Comparison of ENCODE assay signal across 8 cellular contexts in the genomic region with DNA sequence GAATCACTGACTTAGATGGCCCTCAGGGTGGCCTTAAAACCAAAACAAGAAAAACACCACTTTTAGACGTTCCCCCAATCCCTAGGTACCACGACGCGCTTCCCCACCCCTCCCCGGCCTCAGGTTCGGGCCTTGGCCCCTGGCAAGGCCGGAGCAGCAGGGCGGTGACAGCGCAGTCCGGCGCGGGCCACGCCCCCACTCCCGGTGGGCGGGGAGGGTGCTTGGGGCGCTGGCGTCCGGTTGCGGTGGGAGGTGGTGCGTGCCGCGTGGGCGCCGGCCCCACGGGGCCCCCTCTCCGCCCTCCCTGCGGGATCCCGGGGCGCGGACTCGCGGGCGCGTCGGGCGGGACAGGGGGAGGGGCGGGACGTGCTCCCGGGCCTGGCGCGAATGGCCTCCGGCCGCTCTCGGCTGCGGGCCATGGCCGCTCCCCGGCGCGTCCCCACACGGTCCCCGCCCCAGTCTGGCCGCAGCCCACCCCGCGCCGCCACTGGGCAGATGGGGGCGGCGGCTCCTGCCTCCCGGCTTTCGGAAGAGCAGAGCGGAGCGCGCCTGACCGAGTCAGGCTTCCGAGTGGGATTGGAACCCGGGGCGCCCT. TPM values are rescaled to one million over a fixed set of nuclear protein-coding genes. Genes with fewer than 3 reads are reported as not detected.
DNase-seq lines count a peak whose midpoint lies in the region; ATAC-seq and TF ChIP-seq lines count a peak whose summit lies in the region.

No MANE protein-coding gene starts in this region.

- DNase-seq in NT2/D1 (ENCODE audit: low read depth, low spot score) (no peak), esophagus muscularis mucosa (ENCODE audit: extremely low spot score) (no peak), NAMALWA (ENCODE audit: low spot score) (no peak), T-cell (no peak)
- no peak for DNase-seq in NK-92 treated with Interleukin-12 subunit alpha and Interleukin-12 subunit beta, amount 100 ng/mL, for 24 hours (lab: John Stamatoyannopoulos, UW)

- H3K27me3 ChIP-seq in ACC112 (ENCODE audit: insufficient read depth, low read length) (no peaks in the 10 kb centered on the region), NT2/D1 (ENCODE audit: insufficient read depth, insufficient read length) (peaks cover 51% of the 10 kb centered on the region), esophagus muscularis mucosa (no peaks in the 10 kb centered on the region), neuron (ENCODE audit: insufficient read depth, low read length) (peaks cover 22% of the 10 kb centered on the region)

- H3K27ac ChIP-seq in ACC112 (ENCODE audit: low read depth, low read length) (peak overlapping the region; percentile 18; the same call in 1 of the 2 replicates), esophagus muscularis mucosa (replicated peaks in 1 of 4) (peak overlapping the region; percentile 81 to 89 (median 88))

- peak overlapping the region; percentile 72 for H3K9ac ChIP-seq in NT2/D1 (ENCODE audit: insufficient read length, low read depth)

- POLR2A ChIA-PET in T-cell (lab: Charles Lee), result interaction anchor here in 1 of 2 donors (0.6 kb wide), 1 partner anchor 44 kb away, joined by 3 read pairs; no protein-coding TSS in a partner anchor

- no peak for TF ChIP-seq POLR2A in esophagus muscularis mucosa (IDR thresholded peaks at IDR 0.05; ENCODE audit: low read depth)

- 14% methylated on average over 4 of the region's 66 CpGs for WGBS in esophagus muscularis mucosa

- peaks cover 0 to 11% (median 3%) of the 10 kb centered on the region in 3 donors for H3K4me1 Mint-ChIP-seq in T-cell

- H3K36me3 Mint-ChIP-seq in T-cell, result no peaks in the 10 kb centered on the region

- no peaks in the 10 kb centered on the region for H3K9me3 ChIP-seq in NT2/D1 (ENCODE audit: insufficient read depth, low read length)
- no peaks in the 10 kb centered on the region for H3K9me3 ChIP-seq in esophagus muscularis mucosa
- no peaks in the 10 kb centered on the region for H3K9me3 ChIP-seq in neuron (ENCODE audit: low read length)

- no peaks in the 10 kb centered on the region for H3K9me3 Mint-ChIP-seq in T-cell

- no peak overlapping the region for H3K27ac Mint-ChIP-seq in T-cell

- H3K4me3 Mint-ChIP-seq in T-cell, result peak overlapping the region in 1 of 3 donors; percentile 62

- TF ChIP-seq CTCF in esophagus muscularis mucosa (IDR thresholded peaks at IDR 0.05), result no peak

- H3K4me3 ChIP-seq in ACC112 (ENCODE audit: low read depth, low read length) (peak overlapping the region; percentile 81), NT2/D1 (ENCODE audit: insufficient read length, low read depth) (peak overlapping the region; percentile 49), esophagus muscularis mucosa (peak overlapping the region; percentile 59 to 82 (median 72)), neuron (ENCODE audit: low read length) (peak overlapping the region; percentile 51)

- H3K27me3 Mint-ChIP-seq in T-cell, result peaks cover 24 to 56% of the 10 kb centered on the region in 2 donors

- H3K36me3 ChIP-seq in ACC112 (ENCODE audit: insufficient read depth, low read length) (no peaks in the 10 kb centered on the region), NT2/D1 (ENCODE audit: insufficient read depth, insufficient read length, low read length) (no peaks in the 10 kb centered on the region), esophagus muscularis mucosa (no peaks in the 10 kb centered on the region), neuron (ENCODE audit: insufficient read depth, low read length) (no peaks in the 10 kb centered on the region)

- H2AFZ ChIP-seq in ACC112 (ENCODE audit: low read length, unreplicated experiment) (peak overlapping the region; percentile 72), neuron (ENCODE audit: low read depth, low read length) (peak overlapping the region; percentile 88)

- intact Hi-C loops in esophagus muscularis mucosa (cut with DNase I), result loop anchor here (10.0 kb wide), 1 partner anchor 59 kb away; no protein-coding TSS in a partner anchor

- H3K79me2 ChIP-seq in ACC112 (ENCODE audit: control insufficient read depth, insufficient read depth, low read length, unreplicated experiment), result no peaks in the 10 kb centered on the region

- CTCF ChIA-PET in T-cell (lab: Charles Lee), result no interaction called here

- ATAC-seq in GM21381 (IDR thresholded peaks at IDR 0.05; ENCODE audit: unreplicated experiment) (peak; percentile 37), T-cell (replicated peaks in 1 of 4) (no peak)

- H3K4me1 ChIP-seq in ACC112 (ENCODE audit: control insufficient read depth, insufficient read depth, low read length, unreplicated experiment) (peaks cover 20% of the 10 kb centered on the region), NT2/D1 (ENCODE audit: insufficient read depth, insufficient read length) (peaks cover 8% of the 10 kb centered on the region), esophagus muscularis mucosa (peaks cover 18 to 37% (median 25%) of the 10 kb centered on the region in 4 donors), neuron (ENCODE audit: insufficient read depth, low read length) (peaks cover 6% of the 10 kb centered on the region)

- no peak for TF ChIP-seq EP300 in esophagus muscularis mucosa (IDR thresholded peaks at IDR 0.05)

RNA-seq across cellular contexts. Expression of gene PPP1R3G, which starts 0.9 kb away (rescaled TPM):
- total RNA-seq in esophagus muscularis mucosa, result 1 to 10 TPM; 3.0 to 7.9 (median 5.5) TPM
- under 1 TPM in 2 of 5 donors, not detected in 3; 0.06 to 0.07 TPM for total RNA-seq in T-cell
